22 cellular contexts compared by ENCODE assay signal in the genomic region with DNA sequence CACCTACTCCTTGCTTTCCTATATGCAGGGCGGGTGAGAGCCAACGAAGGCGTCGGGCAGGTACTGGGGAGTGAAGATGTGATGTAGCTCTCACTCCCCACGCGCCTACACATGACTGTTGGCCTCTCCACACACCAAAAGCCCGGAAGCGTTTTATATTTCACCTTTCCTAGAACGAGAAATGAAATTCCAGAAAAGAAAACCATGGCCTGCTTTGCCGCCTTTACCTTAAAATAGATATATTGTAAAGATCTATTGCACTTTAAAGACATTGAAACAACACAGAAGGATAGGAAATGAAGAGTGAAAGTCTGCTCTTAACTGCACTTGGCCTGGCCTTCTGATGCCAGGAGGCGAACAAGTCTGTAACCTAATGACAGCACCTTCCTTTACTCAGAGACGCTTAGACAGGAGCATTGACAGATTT. TPM values are rescaled to one million over a fixed set of nuclear protein-coding genes. Genes with fewer than 3 reads are reported as not detected.
DNase-seq lines count a peak whose midpoint lies in the region; ATAC-seq and TF ChIP-seq lines count a peak whose summit lies in the region.
"Had no signal": no experiment of that assay in that cellular context is flagged by ENCODE, and none has a peak within 500 bp of the region (broad histone marks: within the 10 kb centered on the region; RNA-seq: fewer than 3 reads in every experiment).

No MANE protein-coding gene starts in this region.

- H3K4me3 Mint-ChIP-seq in glutamatergic neuron (ENCODE audit: unreplicated experiment), result peak overlapping the region; percentile 32
- H3K4me3 Mint-ChIP-seq in mesothelial cell of epicardium, result peak overlapping the region; percentile 67
- H3K4me3 Mint-ChIP-seq: activated CD8-positive, alpha-beta T cell treated with anti-CD3 and anti-CD28 coated beads for 36 hours; stimulated activated memory B cell treated with anti-CD40 and anti-IgM and Interleukin-4, amounts not matched to agents 10 μg/mL and 1 μg/mL and 100 μg/mL, for 72 hours had no signal

- peaks cover 33% of the 10 kb centered on the region for H3K27me3 Mint-ChIP-seq in glutamatergic neuron (ENCODE audit: unreplicated experiment)
- peaks cover 90% of the 10 kb centered on the region for H3K27me3 Mint-ChIP-seq in mesothelial cell of epicardium (ENCODE audit: low read depth)

- 51 to 55% methylated on average over 12 of the region's 12 CpGs for WGBS in upper lobe of left lung, 2 donors

- peak overlapping the region; percentile 53 for H3K4me3 ChIP-seq in NT2/D1 (ENCODE audit: insufficient read length, low read depth)
- peak overlapping the region in 3 of 4 donors; percentile 23 to 41 (median 39) for H3K4me3 ChIP-seq in upper lobe of left lung
- H3K4me3 ChIP-seq in SJCRH30, result no peak overlapping the region
- H3K4me3 ChIP-seq: right lobe of liver, SJSA1 had no signal

- H3K36me3 ChIP-seq in NT2/D1 (ENCODE audit: insufficient read depth, insufficient read length, low read length), result no peaks in the 10 kb centered on the region
- no peaks in the 10 kb centered on the region for H3K36me3 ChIP-seq in upper lobe of left lung
- H3K36me3 ChIP-seq in SJCRH30, result no peaks in the 10 kb centered on the region
- H3K36me3 ChIP-seq: right lobe of liver, SJSA1, tibial nerve had no signal

- H3K36me3 Mint-ChIP-seq in glutamatergic neuron (ENCODE audit: unreplicated experiment) (peaks cover 4% of the 10 kb centered on the region), mesothelial cell of epicardium (peaks cover 8% of the 10 kb centered on the region)
- H3K36me3 Mint-ChIP-seq: stimulated activated memory B cell treated with anti-CD40 and anti-IgM and Interleukin-4, amounts not matched to agents 10 μg/mL and 1 μg/mL and 100 μg/mL, for 72 hours had no signal

- H3K9me3 Mint-ChIP-seq in glutamatergic neuron (ENCODE audit: unreplicated experiment) (peaks cover 22% of the 10 kb centered on the region), mesothelial cell of epicardium (no peaks in the 10 kb centered on the region)
- H3K9me3 Mint-ChIP-seq: activated CD8-positive, alpha-beta T cell treated with anti-CD3 and anti-CD28 coated beads for 36 hours; stimulated activated memory B cell treated with anti-CD40 and anti-IgM and Interleukin-4, amounts not matched to agents 10 μg/mL and 1 μg/mL and 100 μg/mL, for 72 hours had no signal

- H3K9ac ChIP-seq in NT2/D1 (ENCODE audit: insufficient read length, low read depth), result no peak overlapping the region

- H3K27me3 ChIP-seq in NT2/D1 (ENCODE audit: insufficient read depth, insufficient read length) (peaks cover 99% of the 10 kb centered on the region), upper lobe of left lung (peaks cover 0 to 48% (median 23%) of the 10 kb centered on the region in 4 donors), SJCRH30 (peaks cover 8% of the 10 kb centered on the region)

- H3K4me1 ChIP-seq in NT2/D1 (ENCODE audit: insufficient read depth, insufficient read length) (peaks cover 1% of the 10 kb centered on the region), upper lobe of left lung (peaks cover 11 to 33% (median 17%) of the 10 kb centered on the region in 4 donors), SJCRH30 (peaks cover 4% of the 10 kb centered on the region; the same call in 1 of the 2 replicates)

- DNase-seq in NT2/D1 (ENCODE audit: low read depth, low spot score) (no peak), glutamatergic neuron (no peak), mesothelial cell of epicardium (ENCODE audit: low spot score in 2 of 2, unreplicated experiment in 2 of 2) (no peak), upper lobe of left lung (no peak), SJCRH30 (no peak), HuH-7.5 (ENCODE audit: low spot score) (no peak)
- DNase-seq: activated CD8-positive, alpha-beta T cell treated with anti-CD3 and anti-CD28 coated beads for 36 hours; activated naive CD4-positive, alpha-beta T cell treated with anti-CD3 and anti-CD28 coated beads, Interleukin-2, amount 50 U/mL, for 16 hours; DMS79 treated with DMSO at 0.1 percent for 48 hours; hippocampal formation; NCI-H146; NCI-H748 treated with DMSO at 0.1 percent for 48 hours; occipital lobe; PC-3; right lobe of liver; T-helper 2 cell had no signal

- TF ChIP-seq POLR2A in upper lobe of left lung (IDR thresholded peaks at IDR 0.05), result no peak

- no peak for TF ChIP-seq EP300 in upper lobe of left lung (IDR thresholded peaks at IDR 0.05)

- no peak for ATAC-seq in upper lobe of left lung (ENCODE audit: low FRiP score in 2 of 2)
- no peak for ATAC-seq in HG03442 (IDR thresholded peaks at IDR 0.05; ENCODE audit: unreplicated experiment)
- no peak for ATAC-seq in HG03354 (IDR thresholded peaks at IDR 0.05; ENCODE audit: poor library complexity, severe bottlenecking, unreplicated experiment)
- ATAC-seq: activated CD8-positive, alpha-beta T cell treated with anti-CD3 and anti-CD28 coated beads for 36 hours; PC-3; right lobe of liver; stimulated activated memory B cell treated with anti-CD40 and anti-IgM and Interleukin-4, amounts not matched to agents 10 μg/mL and 1 μg/mL and 100 μg/mL, for 72 hours had no signal

- TF ChIP-seq CTCF in glutamatergic neuron (IDR thresholded peaks at IDR 0.05; ENCODE audit: partially characterized antibody, unreplicated experiment) (no peak), mesothelial cell of epicardium (IDR thresholded peaks at IDR 0.05; ENCODE audit: unreplicated experiment) (no peak), upper lobe of left lung (IDR thresholded peaks at IDR 0.05) (no peak)

- H3K9me3 ChIP-seq in NT2/D1 (ENCODE audit: insufficient read depth, low read length) (no peaks in the 10 kb centered on the region), upper lobe of left lung (no peaks in the 10 kb centered on the region), SJCRH30 (replicated peaks) (no peaks in the 10 kb centered on the region)
- H3K9me3 ChIP-seq: right lobe of liver, SJSA1, tibial nerve had no signal

- H3K4me1 Mint-ChIP-seq in glutamatergic neuron (ENCODE audit: low read depth, unreplicated experiment) (peaks cover 32% of the 10 kb centered on the region), mesothelial cell of epicardium (peaks cover 59% of the 10 kb centered on the region)

- H3K27ac Mint-ChIP-seq in glutamatergic neuron (ENCODE audit: unreplicated experiment) (no peak overlapping the region), mesothelial cell of epicardium (no peak overlapping the region)
- H3K27ac Mint-ChIP-seq: activated CD8-positive, alpha-beta T cell treated with anti-CD3 and anti-CD28 coated beads for 36 hours; stimulated activated memory B cell treated with anti-CD40 and anti-IgM and Interleukin-4, amounts not matched to agents 10 μg/mL and 1 μg/mL and 100 μg/mL, for 72 hours had no signal

- H3K27ac ChIP-seq in upper lobe of left lung, result peak overlapping the region; percentile 64 to 88 (median 77)
- no peak overlapping the region for H3K27ac ChIP-seq in SJCRH30
- H3K27ac ChIP-seq: right lobe of liver, SJSA1, tibial nerve had no signal

RNA-seq across cellular contexts. Expression of gene PRDM6, which starts 6.7 kb away (rescaled TPM):
- total RNA-seq in glutamatergic neuron (ENCODE audit: unreplicated experiment) (2.6 TPM), mesothelial cell of epicardium (8.5 to 11.8 TPM (median 8.9 TPM) in 3 replicates), upper lobe of left lung (10 to 100 TPM in 1 of 6 donors, 1 to 10 TPM in 5; 2.8 to 12.8 (median 3.6) TPM)
- total RNA-seq in SJCRH30 (2014; rRNA removed; shearing (Covaris generic)), result 0.14 and 0.43 TPM in 2 replicates
- total RNA-seq: activated CD8-positive, alpha-beta T cell treated with anti-CD3 and anti-CD28 coated beads for 36 hours; HT-29; PC-3 had no signal

RNA-seq across cellular contexts. Expression of gene PPIC, which starts 59.2 kb away (rescaled TPM):
- total RNA-seq in glutamatergic neuron (ENCODE audit: unreplicated experiment), result 5.7 TPM
- 44.8 to 50.0 TPM (median 44.9 TPM) in 3 replicates for total RNA-seq in mesothelial cell of epicardium
- 10 to 100 TPM in 5 of 6 donors, 1 to 10 TPM in 1; 8.4 to 46.1 (median 29.2) TPM for total RNA-seq in upper lobe of left lung
- 13.9 and 16.5 TPM in 2 replicates for total RNA-seq in SJCRH30 (2014; rRNA removed; shearing (Covaris generic))
- total RNA-seq: activated CD8-positive, alpha-beta T cell treated with anti-CD3 and anti-CD28 coated beads for 36 hours had no signal
